ENCODE assay signal across 13 cellular contexts in genomic region chr14:68549966-68550705, GRCh38.
DNase-seq lines count a peak whose midpoint lies in the region; ATAC-seq and TF ChIP-seq lines count a peak whose summit lies in the region.
"Had no signal": no experiment of that assay in that cellular context is flagged by ENCODE, and none has a peak within 500 bp of the region (broad histone marks: within the 10 kb centered on the region; RNA-seq: fewer than 3 reads in every experiment).

No MANE protein-coding gene starts in this region.

- H3K4me2 ChIP-seq in hepatocyte (peak overlapping the region; percentile 24), smooth muscle cell (peak overlapping the region; percentile 44)

- H3K27me3 ChIP-seq in adipocyte (replicated peaks; ENCODE audit: control insufficient read depth, insufficient read depth, low read length) (no peaks in the 10 kb centered on the region), hepatocyte (no peaks in the 10 kb centered on the region), smooth muscle cell (ENCODE audit: low read depth) (no peaks in the 10 kb centered on the region)

- H3K9me2 ChIP-seq in hepatocyte (replicated peaks; ENCODE audit: insufficient read depth), result no peaks in the 10 kb centered on the region

- no peak for ATAC-seq in SK-N-SH treated with all-trans-retinoic acid at 6 μM for 48 hours
- ATAC-seq in HG03045 (IDR thresholded peaks at IDR 0.05; ENCODE audit: unreplicated experiment), result no peak
- ATAC-seq: effector memory CD8-positive, alpha-beta T cell; left colon had no signal

- H4K20me1 ChIP-seq in hepatocyte (ENCODE audit: insufficient read depth, poor library complexity, severe bottlenecking) (no peaks in the 10 kb centered on the region), smooth muscle cell (ENCODE audit: low read depth) (no peaks in the 10 kb centered on the region)

- H2AFZ ChIP-seq in hepatocyte, result no peak overlapping the region
- no peak overlapping the region for H2AFZ ChIP-seq in smooth muscle cell (ENCODE audit: low read depth)

- H3K9me3 ChIP-seq in adipocyte (ENCODE audit: control insufficient read depth, low read length) (no peaks in the 10 kb centered on the region), hepatocyte (ENCODE audit: low read depth) (no peaks in the 10 kb centered on the region), smooth muscle cell (replicated peaks; ENCODE audit: low read depth) (no peaks in the 10 kb centered on the region)
- H3K9me3 ChIP-seq: HAP-1 had no signal

- H3K36me3 ChIP-seq in adipocyte (ENCODE audit: control insufficient read depth, insufficient read depth, low read length, severe bottlenecking), result no peaks in the 10 kb centered on the region
- H3K36me3 ChIP-seq in hepatocyte (replicated peaks; ENCODE audit: insufficient read depth, low read depth), result no peaks in the 10 kb centered on the region
- H3K36me3 ChIP-seq in smooth muscle cell (ENCODE audit: low read depth), result no peaks in the 10 kb centered on the region
- H3K36me3 ChIP-seq: HAP-1 had no signal

- H3K4me3 ChIP-seq in adipocyte (ENCODE audit: low read length) (no peak overlapping the region), hepatocyte (no peak overlapping the region), smooth muscle cell (no peak overlapping the region)
- H3K4me3 ChIP-seq: HAP-1 had no signal

- peak overlapping the region; percentile 90 for H3K27ac ChIP-seq in hepatocyte
- H3K27ac ChIP-seq in smooth muscle cell (ENCODE audit: low read depth), result peak overlapping the region; percentile 98

- H3F3A ChIP-seq in smooth muscle cell (ENCODE audit: low read depth), result peaks cover 12% of the 10 kb centered on the region

- peak overlapping the region; percentile 72 for H3K9ac ChIP-seq in adipocyte (ENCODE audit: low read length)
- no peak overlapping the region for H3K9ac ChIP-seq in smooth muscle cell (ENCODE audit: low read depth)

- TF ChIP-seq CTCF in hepatocyte (IDR thresholded peaks at IDR 0.05; ENCODE audit: poor library complexity) (no peak), smooth muscle cell (IDR thresholded peaks at IDR 0.05; ENCODE audit: borderline replicate concordance, insufficient read depth, poor library complexity, severe bottlenecking) (no peak)

- peak; percentile 40 for DNase-seq in ELR (ENCODE audit: low read depth)
- peak; percentile 66 for DNase-seq in adipocyte (ENCODE audit: low read depth)
- DNase-seq in hepatocyte (ENCODE audit: low spot score), result no peak
- DNase-seq in smooth muscle cell (lab: John Stamatoyannopoulos, UW; ENCODE audit: unreplicated experiment), result no peak
- no peak for DNase-seq in AG08395 (ENCODE audit: low spot score)
- no peak for DNase-seq in HuH-7.5 (ENCODE audit: low spot score)
- DNase-seq: activated T-cell treated with anti-CD3 and anti-CD28 coated beads for 4 hours; effector memory CD8-positive, alpha-beta T cell; left colon; NCI-H1436 treated with DMSO at 0.1 percent for 48 hours had no signal

- 59% methylated on average over 8 of the region's 8 CpGs for WGBS in hepatocyte (ENCODE audit: low lambda C conversion rate, missing lambda C conversion rate)
- WGBS in smooth muscle cell (ENCODE audit: low lambda C conversion rate), result 65% methylated on average over 8 of the region's 8 CpGs

- peaks cover 82% of the 10 kb centered on the region for H3K4me1 ChIP-seq in adipocyte (ENCODE audit: control insufficient read depth, insufficient read depth, low read length)
- peaks cover 47% of the 10 kb centered on the region for H3K4me1 ChIP-seq in hepatocyte (ENCODE audit: insufficient read depth)
- H3K4me1 ChIP-seq in smooth muscle cell (ENCODE audit: low read depth), result peaks cover 41% of the 10 kb centered on the region

- H3K79me2 ChIP-seq in hepatocyte (no peaks in the 10 kb centered on the region), smooth muscle cell (ENCODE audit: low read depth) (no peaks in the 10 kb centered on the region)

TF ChIP-seq in SK-N-SH treated with all-trans-retinoic acid at 6 μM for 48 hours, 23 proteins besides CTCF, POLR2A, EP300 and RAD21:
- no peak for TF ChIP-seq ZFP30 (CRISPR knock-in tag; IDR thresholded peaks at IDR 0.05)
- TF ChIP-seq ARNTL (CRISPR knock-in tag; IDR thresholded peaks at IDR 0.05; ENCODE audit: borderline replicate concordance, low read depth), result no peak
- no peak for TF ChIP-seq ISL1 (CRISPR knock-in tag; IDR thresholded peaks at IDR 0.05)
- TF ChIP-seq CSRNP3 (CRISPR knock-in tag; IDR thresholded peaks at IDR 0.05), result no peak
- TF ChIP-seq TOX (CRISPR knock-in tag; IDR thresholded peaks at IDR 0.05; ENCODE audit: borderline replicate concordance), result no peak
- no peak for TF ChIP-seq TSHZ2 (CRISPR knock-in tag; IDR thresholded peaks at IDR 0.05)
- no peak for TF ChIP-seq PPARA (CRISPR knock-in tag; IDR thresholded peaks at IDR 0.05; ENCODE audit: borderline replicate concordance)
- TF ChIP-seq ZNF565 (CRISPR knock-in tag; conservative IDR thresholded peaks at IDR 0.05; ENCODE audit: low read depth), result no peak
- no peak for TF ChIP-seq SNAI2 (CRISPR knock-in tag; IDR thresholded peaks at IDR 0.05)
- no peak for TF ChIP-seq CSDC2 (CRISPR knock-in tag; IDR thresholded peaks at IDR 0.05)
- TF ChIP-seq ZNF70 (CRISPR knock-in tag; IDR thresholded peaks at IDR 0.05), result no peak
- no peak for TF ChIP-seq ZNF8 (CRISPR knock-in tag; IDR thresholded peaks at IDR 0.05)
- TF ChIP-seq BACH2 (CRISPR knock-in tag; IDR thresholded peaks at IDR 0.05; ENCODE audit: borderline replicate concordance), result no peak
TF ChIP-seq in SK-N-SH treated with all-trans-retinoic acid at 6 μM for 48 hours: peak in this region for 0.

Comparison
In these comparisons a context has a peak if more than half of its experiments do, and no peak if none do; other contexts are left out.
1. DNase-seq: peak in ELR (single experiment) and adipocyte (single experiment); none in hepatocyte (single experiment), smooth muscle cell (single experiment), AG08395 (single experiment) and HuH-7.5 (single experiment).